Comparison of ENCODE assay signal across 12 cellular contexts in genomic region chr1:219876798-219877209, GRCh38. TPM values are rescaled to one million over a fixed set of nuclear protein-coding genes. Genes with fewer than 3 reads are reported as not detected.
A peak's percentile ranks its signal among the peaks of the same experiment; 100 is the strongest.
DNase-seq lines count a peak whose midpoint lies in the region; ATAC-seq and TF ChIP-seq lines count a peak whose summit lies in the region.
"Had no signal": no experiment of that assay in that cellular context is flagged by ENCODE, and none has a peak within 500 bp of the region (broad histone marks: within the 10 kb centered on the region; RNA-seq: fewer than 3 reads in every experiment).

No MANE protein-coding gene starts in this region.

- no peak overlapping the region for H3K4me2 ChIP-seq in DOHH2 (ENCODE audit: low read length)

- ATAC-seq in GM18520 (IDR thresholded peaks at IDR 0.05; ENCODE audit: unreplicated experiment) = no peak
- ATAC-seq: psoas muscle had no signal

- DNase-seq in HT-29 (ENCODE audit: low spot score) (peak; percentile 6), RPMI7951 (ENCODE audit: low read depth) (peak; percentile 15), fibroblast of pulmonary artery (ENCODE audit: low read depth) (peak; percentile 3), tibial artery (no peak), AML-193 (lab: John Stamatoyannopoulos, UW) (no peak), coronary artery (ENCODE audit: low spot score) (no peak)
- DNase-seq: activated CD4-positive, alpha-beta T cell treated with anti-CD3 and anti-CD28 coated beads for 1 hour; activated naive CD4-positive, alpha-beta T cell treated with Interleukin-2 at 50 U/mL for 16 hours; effector CD4-positive, alpha-beta T cell; psoas muscle had no signal

- no peaks in the 10 kb centered on the region for H3K79me2 ChIP-seq in DOHH2 (ENCODE audit: control insufficient read depth, low read length)

- intact Hi-C loops in tibial artery (cut with DNase I; ENCODE audit: low total_unique reads) = no loop called here

- no peaks in the 10 kb centered on the region for H3K9me2 ChIP-seq in DOHH2 (replicated peaks; ENCODE audit: control insufficient read depth, low read length)

- H3K27me3 ChIP-seq in DOHH2 (ENCODE audit: control insufficient read depth, low read length) = peaks cover 6% of the 10 kb centered on the region
- H3K27me3 ChIP-seq in tibial artery = no peaks in the 10 kb centered on the region

- TF ChIP-seq CTCF in DOHH2 (IDR thresholded peaks at IDR 0.05; ENCODE audit: low read depth, low read length, poor library complexity, severe bottlenecking) (peak; percentile 25), fibroblast of pulmonary artery (IDR thresholded peaks at IDR 0.05; ENCODE audit: low read length, missing control alignments) (peak; percentile 8), tibial artery (IDR thresholded peaks at IDR 0.05) (no peak), coronary artery (IDR thresholded peaks at IDR 0.05) (no peak)

- H3K9me3 ChIP-seq in DOHH2 (ENCODE audit: control insufficient read depth, insufficient read depth, low read length) (no peaks in the 10 kb centered on the region), tibial artery (no peaks in the 10 kb centered on the region)
- H3K9me3 ChIP-seq: psoas muscle had no signal

- no peaks in the 10 kb centered on the region for H3K4me1 ChIP-seq in DOHH2 (ENCODE audit: control insufficient read depth, low read length)
- no peaks in the 10 kb centered on the region for H3K4me1 ChIP-seq in tibial artery
- H3K4me1 ChIP-seq: psoas muscle had no signal

- H3K27ac ChIP-seq in DOHH2 (ENCODE audit: low read depth, low read length) = no peak overlapping the region
- H3K27ac ChIP-seq in tibial artery = no peak overlapping the region
- H3K27ac ChIP-seq in coronary artery = no peak overlapping the region
- H3K27ac ChIP-seq: psoas muscle had no signal

- no peaks in the 10 kb centered on the region for H3F3A ChIP-seq in DOHH2 (ENCODE audit: control insufficient read depth, insufficient read depth)

- H3K36me3 ChIP-seq in DOHH2 (ENCODE audit: control insufficient read depth, low read length) = no peaks in the 10 kb centered on the region
- no peaks in the 10 kb centered on the region for H3K36me3 ChIP-seq in tibial artery

- no peaks in the 10 kb centered on the region for H4K20me1 ChIP-seq in DOHH2 (ENCODE audit: control insufficient read depth, insufficient read depth, low read depth, low read length)

- no peak overlapping the region for H3K4me3 ChIP-seq in DOHH2 (ENCODE audit: low read length)
- H3K4me3 ChIP-seq in fibroblast of pulmonary artery (replicated peaks; ENCODE audit: low read depth, low read length) = no peak overlapping the region
- no peak overlapping the region for H3K4me3 ChIP-seq in tibial artery
- no peak overlapping the region for H3K4me3 ChIP-seq in coronary artery
- H3K4me3 ChIP-seq: psoas muscle had no signal

RNA-seq across cellular contexts. Expression of gene SLC30A10, which starts 51.6 kb away (rescaled TPM):
- total RNA-seq in HT-29 (2014; rRNA removed; shearing (Covaris generic)) = not detected in 2 replicates
- total RNA-seq in RPMI7951 (2014; rRNA removed; shearing (Covaris generic)) = 0.12 and 0.68 TPM in 2 replicates
- total RNA-seq: psoas muscle had no signal

Comparison
In these comparisons a context has a peak if more than half of its experiments do, and no peak if none do; other contexts are left out.
1. CTCF ChIP-seq: peak in DOHH2 (single experiment) and fibroblast of pulmonary artery (single experiment); none in tibial artery (0 of 2) and coronary artery (single experiment).
2. DNase-seq: peak in HT-29 (single experiment), RPMI7951 (single experiment) and fibroblast of pulmonary artery (single experiment); none in tibial artery (0 of 2), AML-193 (0 of 2) and coronary artery (single experiment).